In the genomic region with DNA sequence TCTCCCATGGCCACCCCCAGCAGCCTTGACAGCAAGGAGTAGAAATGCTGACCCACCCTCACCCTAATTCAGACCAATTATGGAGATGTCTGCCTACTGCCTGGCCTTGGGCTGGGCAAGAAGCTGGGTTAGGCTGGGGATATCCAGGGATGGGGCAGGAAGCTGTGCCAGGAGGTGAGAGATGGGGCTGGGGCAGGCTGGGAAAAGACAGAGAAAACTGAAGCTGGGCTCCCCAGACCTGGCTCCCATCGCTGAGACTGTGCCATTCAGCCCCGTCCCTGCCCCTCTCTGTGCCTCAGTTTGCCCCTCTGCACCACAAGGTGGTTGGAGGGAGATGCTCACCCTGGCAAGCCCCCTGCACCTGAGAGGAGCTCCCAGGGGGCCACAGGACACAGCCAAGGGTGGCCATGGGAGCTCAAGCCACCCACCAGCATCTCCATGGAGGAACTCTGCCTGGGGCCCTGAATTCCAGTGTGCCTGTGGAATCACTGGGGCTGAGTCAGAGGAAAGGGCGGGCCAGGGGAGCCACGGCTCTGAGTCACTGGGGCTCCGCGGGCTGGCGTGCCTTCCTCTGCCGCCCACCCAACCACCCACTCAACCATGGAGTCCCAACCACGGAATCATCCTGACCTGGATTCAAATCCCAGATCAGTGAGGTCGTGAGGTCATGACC, we compare ENCODE assay signal across 12 cellular contexts. TPM values are rescaled to one million over a fixed set of nuclear protein-coding genes. Genes with fewer than 3 reads are reported as not detected.
A peak's percentile ranks its signal among the peaks of the same experiment; 100 is the strongest.
DNase-seq lines count a peak whose midpoint lies in the region; ATAC-seq, FAIRE-seq and TF ChIP-seq lines count a peak whose summit lies in the region.
"Had no signal": no experiment of that assay in that cellular context is flagged by ENCODE, and none has a peak within 500 bp of the region (broad histone marks: within the 10 kb centered on the region; RNA-seq: fewer than 3 reads in every experiment).

No MANE protein-coding gene starts in this region.

- intact Hi-C loops in activated CD4-positive, alpha-beta T cell treated with anti-CD3 and anti-CD28 coated beads, Interleukin-2, amount 10 ng/mL, durations not matched to agents 24 days and 14 days (cut with micrococcal nuclease) = no loop called here

- H3K4me1 ChIP-seq in A549 = peaks cover 29% of the 10 kb centered on the region
- H3K4me1 ChIP-seq: parathyroid adenoma had no signal

- DNase-seq in A549 (ENCODE audit: low read depth in 1 of 2, low spot score in 1 of 2) (peak; percentile 53 to 60), H4 (ENCODE audit: low spot score) (peak; percentile 43), iris pigment epithelial cell (ENCODE audit: low read depth) (peak; percentile 83), RPMI8226 (no peak), SKM-1 (lab: John Stamatoyannopoulos, UW; ENCODE audit: unreplicated experiment) (no peak), Kasumi-1 (lab: John Stamatoyannopoulos, UW) (no peak)
- DNase-seq in activated CD4-positive, alpha-beta T cell treated with anti-CD3 and anti-CD28 coated beads, Interleukin-2, amount 10 ng/mL, durations not matched to agents 24 days and 14 days = no peak
- DNase-seq: activated B cell treated with CpG ODN at 0.5 μM for 24 hours, NCI-H1417 treated with DMSO at 0.1 percent for 48 hours, transverse colon had no signal

- TF ChIP-seq POLR2A in A549 (IDR thresholded peaks at IDR 0.05; ENCODE audit: low read length) = no peak

- FAIRE-seq in A549 (lab: Jason Lieb, UNC) = no peak

- CTCF ChIA-PET in A549 (lab: Yijun Ruan, JAX) = interaction anchor here (0.7 to 1.2 kb wide), 6 partner anchors 14 to 82 kb away, joined by 3 to 8 read pairs (median 4); no protein-coding TSS in a partner anchor

- H3K36me3 Mint-ChIP-seq in activated CD4-positive, alpha-beta T cell treated with anti-CD3 and anti-CD28 coated beads, Interleukin-2, amount 10 ng/mL, durations not matched to agents 24 days and 14 days (ENCODE audit: low read depth) = no peaks in the 10 kb centered on the region

- H3K4me1 Mint-ChIP-seq in activated CD4-positive, alpha-beta T cell treated with anti-CD3 and anti-CD28 coated beads, Interleukin-2, amount 10 ng/mL, durations not matched to agents 24 days and 14 days = peaks cover 13% of the 10 kb centered on the region
- H3K4me1 Mint-ChIP-seq: activated B cell treated with CpG ODN at 0.5 μM for 24 hours had no signal

- TF ChIP-seq EP300 in A549 (IDR thresholded peaks at IDR 0.05) = no peak

- no peaks in the 10 kb centered on the region for H3K9me3 ChIP-seq in A549
- H3K9me3 ChIP-seq: transverse colon had no signal

- no peak overlapping the region for H3K4me3 Mint-ChIP-seq in activated CD4-positive, alpha-beta T cell treated with anti-CD3 and anti-CD28 coated beads, Interleukin-2, amount 10 ng/mL, durations not matched to agents 24 days and 14 days
- H3K4me3 Mint-ChIP-seq: activated B cell treated with CpG ODN at 0.5 μM for 24 hours had no signal

- peaks cover 33% of the 10 kb centered on the region for H3K27me3 Mint-ChIP-seq in activated CD4-positive, alpha-beta T cell treated with anti-CD3 and anti-CD28 coated beads, Interleukin-2, amount 10 ng/mL, durations not matched to agents 24 days and 14 days

- H3K27ac ChIP-seq in A549 = peak overlapping the region; percentile 89 to 90
- H3K27ac ChIP-seq: parathyroid adenoma, transverse colon had no signal

- WGBS in A549 (ENCODE audit: missing lambda C conversion rate) = 10% methylated on average over 9 of the region's 10 CpGs

- no peaks in the 10 kb centered on the region for H3K9me3 Mint-ChIP-seq in activated CD4-positive, alpha-beta T cell treated with anti-CD3 and anti-CD28 coated beads, Interleukin-2, amount 10 ng/mL, durations not matched to agents 24 days and 14 days
- H3K9me3 Mint-ChIP-seq: activated B cell treated with CpG ODN at 0.5 μM for 24 hours had no signal

- H3K4me3 ChIP-seq in A549 = no peak overlapping the region
- H3K4me3 ChIP-seq: transverse colon had no signal

- TF ChIP-seq CTCF in A549 (IDR thresholded peaks at IDR 0.05) = no peak

- peak overlapping the region; percentile 37 for H3K27ac Mint-ChIP-seq in activated CD4-positive, alpha-beta T cell treated with anti-CD3 and anti-CD28 coated beads, Interleukin-2, amount 10 ng/mL, durations not matched to agents 24 days and 14 days
- H3K27ac Mint-ChIP-seq: activated B cell treated with CpG ODN at 0.5 μM for 24 hours had no signal

- ATAC-seq in A549 (peak; percentile 80 to 94), GM19397 (IDR thresholded peaks at IDR 0.05; ENCODE audit: unreplicated experiment) (no peak)

- H3K4me2 ChIP-seq in A549 = peak overlapping the region; percentile 84

- POLR2A ChIA-PET in A549 (lab: Yijun Ruan, JAX) = no interaction called here

- TF ChIP-seq RAD21 in A549 (conservative IDR thresholded peaks at IDR 0.05 in 1 of 2, IDR thresholded peaks at IDR 0.05 in 1 of 2) = no peak

TF ChIP-seq in A549, 52 proteins besides CTCF, POLR2A, EP300 and RAD21:
- TF ChIP-seq USF2 (IDR thresholded peaks at IDR 0.05) (no peak), MAX (IDR thresholded peaks at IDR 0.05) (peak; percentile 51; the same call in 1 of the 2 replicates), GATA3 (IDR thresholded peaks at IDR 0.05; ENCODE audit: borderline replicate concordance) (peak; percentile 31; the same call in 1 of the 2 replicates), ELK1 (IDR thresholded peaks at IDR 0.05; ENCODE audit: low read depth, low read length) (no peak), HOXB5 (CRISPR knock-in tag; IDR thresholded peaks at IDR 0.05) (no peak), FOSL2 (IDR thresholded peaks at IDR 0.05) (peak; percentile 56), FOSL2 (CRISPR knock-in tag; IDR thresholded peaks at IDR 0.05) (peak; percentile 87), CHD4 (IDR thresholded peaks at IDR 0.05; ENCODE audit: borderline replicate concordance) (no peak)
TF ChIP-seq in A549: peak in this region for 3.

RNA-seq across cellular contexts. Expression of gene CARD10, which starts 6.0 kb away (rescaled TPM):
- polyA plus RNA-seq in A549 (2011; rRNA removed) (8.3 and 11.1 TPM in 2 replicates), A549 (2017; fragmentation: RNase III; extraction: RNeasy Plus Mini Kit Qiagen cat#74134 plus additional on column Dnase treatment) (14.1 to 16.1 TPM (median 15.3 TPM) in 3 replicates)
- 16.0 and 23.0 TPM in 2 replicates for polyA plus RNA-seq in A549 (2012; cell fraction: cytosol; rRNA removed)
- 52.8 and 67.1 TPM in 2 replicates for polyA plus RNA-seq in A549 (2012; cell fraction: nucleus; rRNA removed)
- 12.5 and 17.6 TPM in 2 replicates for polyA minus RNA-seq in A549 (2011; rRNA and poly(A)+ RNA removed)
- total RNA-seq in H4 (2014; rRNA removed; shearing (Covaris generic)) = 2.8 and 3.9 TPM in 2 replicates
- not detected in 2 replicates for total RNA-seq in activated CD4-positive, alpha-beta T cell treated with anti-CD3 and anti-CD28 coated beads, Interleukin-2, amount 10 ng/mL, durations not matched to agents 24 days and 14 days
- total RNA-seq: activated B cell treated with CpG ODN at 0.5 μM for 24 hours had no signal

RNA-seq across cellular contexts. Expression of gene CDC42EP1, which starts 35.1 kb away (rescaled TPM):
- polyA plus RNA-seq in A549 (2011; rRNA removed) = 12.2 and 16.0 TPM in 2 replicates
- 23.4 and 33.7 TPM in 2 replicates for polyA plus RNA-seq in A549 (2012; cell fraction: cytosol; rRNA removed)
- 21.3 and 29.9 TPM in 2 replicates for polyA plus RNA-seq in A549 (2012; cell fraction: nucleus; rRNA removed)
- 20.2 to 21.5 TPM (median 20.3 TPM) in 3 replicates for polyA plus RNA-seq in A549 (2017; fragmentation: RNase III; extraction: RNeasy Plus Mini Kit Qiagen cat#74134 plus additional on column Dnase treatment)
- polyA minus RNA-seq in A549 (2011; rRNA and poly(A)+ RNA removed) = 9.8 and 15.0 TPM in 2 replicates
- total RNA-seq in H4 (2014; rRNA removed; shearing (Covaris generic)) = 7.6 and 9.5 TPM in 2 replicates
- total RNA-seq in activated CD4-positive, alpha-beta T cell treated with anti-CD3 and anti-CD28 coated beads, Interleukin-2, amount 10 ng/mL, durations not matched to agents 24 days and 14 days = 1.0 and 1.2 TPM in 2 replicates
- total RNA-seq: activated B cell treated with CpG ODN at 0.5 μM for 24 hours had no signal

RNA-seq across cellular contexts. Expression of gene MFNG, which starts 39.0 kb away (rescaled TPM):
- 1.2 and 2.0 TPM in 2 replicates for polyA plus RNA-seq in A549 (2011; rRNA removed)
- 2.3 and 3.2 TPM in 2 replicates for polyA plus RNA-seq in A549 (2012; cell fraction: cytosol; rRNA removed)
- 18.4 and 23.7 TPM in 2 replicates for polyA plus RNA-seq in A549 (2012; cell fraction: nucleus; rRNA removed)
- 1.7 to 1.8 TPM (median 1.7 TPM) in 3 replicates for polyA plus RNA-seq in A549 (2017; fragmentation: RNase III; extraction: RNeasy Plus Mini Kit Qiagen cat#74134 plus additional on column Dnase treatment)
- polyA minus RNA-seq in A549 (2011; rRNA and poly(A)+ RNA removed) = 0.73 and 0.95 TPM in 2 replicates
- total RNA-seq in H4 (2014; rRNA removed; shearing (Covaris generic)) = 0.08 TPM in 1 of 2 replicates, not detected in the other
- total RNA-seq in activated CD4-positive, alpha-beta T cell treated with anti-CD3 and anti-CD28 coated beads, Interleukin-2, amount 10 ng/mL, durations not matched to agents 24 days and 14 days = 207 and 231 TPM in 2 replicates

RNA-seq across cellular contexts. Expression of gene LGALS2, which starts 54.7 kb away (rescaled TPM):
- polyA plus RNA-seq in A549 (2011; rRNA removed) (1.1 and 2.0 TPM in 2 replicates), A549 (2017; fragmentation: RNase III; extraction: RNeasy Plus Mini Kit Qiagen cat#74134 plus additional on column Dnase treatment) (0.45 to 0.75 TPM (median 0.63 TPM) in 3 replicates)
- 0.22 and 0.39 TPM in 2 replicates for polyA plus RNA-seq in A549 (2012; cell fraction: cytosol; rRNA removed)
- 0.14 TPM in 1 of 2 replicates, not detected in the other for polyA plus RNA-seq in A549 (2012; cell fraction: nucleus; rRNA removed)
- not detected in 2 replicates for polyA minus RNA-seq in A549 (2011; rRNA and poly(A)+ RNA removed)
- not detected in 2 replicates for total RNA-seq in H4 (2014; rRNA removed; shearing (Covaris generic))
- not detected in 2 replicates for total RNA-seq in activated CD4-positive, alpha-beta T cell treated with anti-CD3 and anti-CD28 coated beads, Interleukin-2, amount 10 ng/mL, durations not matched to agents 24 days and 14 days
- total RNA-seq: activated B cell treated with CpG ODN at 0.5 μM for 24 hours had no signal

Comparison
In these comparisons a context has a peak if more than half of its experiments do, and no peak if none do; other contexts are left out.
1. DNase-seq: peak in A549 (2 of 2), H4 (single experiment) and iris pigment epithelial cell (single experiment); none in activated CD4-positive, alpha-beta T cell treated with anti-CD3 and anti-CD28 coated beads, Interleukin-2, amount 10 ng/mL, durations not matched to agents 24 days and 14 days (single experiment), RPMI8226 (single experiment), SKM-1 (single experiment) and Kasumi-1 (0 of 2).
2. RNA of gene MFNG, which starts 39.0 kb away (total RNA-seq): 207 to 231 TPM in activated CD4-positive, alpha-beta T cell treated with anti-CD3 and anti-CD28 coated beads, Interleukin-2, amount 10 ng/mL, durations not matched to agents 24 days and 14 days; 0.08 TPM in H4; every median in the first group is over 100 times any median in the second.